In the genomic region with DNA sequence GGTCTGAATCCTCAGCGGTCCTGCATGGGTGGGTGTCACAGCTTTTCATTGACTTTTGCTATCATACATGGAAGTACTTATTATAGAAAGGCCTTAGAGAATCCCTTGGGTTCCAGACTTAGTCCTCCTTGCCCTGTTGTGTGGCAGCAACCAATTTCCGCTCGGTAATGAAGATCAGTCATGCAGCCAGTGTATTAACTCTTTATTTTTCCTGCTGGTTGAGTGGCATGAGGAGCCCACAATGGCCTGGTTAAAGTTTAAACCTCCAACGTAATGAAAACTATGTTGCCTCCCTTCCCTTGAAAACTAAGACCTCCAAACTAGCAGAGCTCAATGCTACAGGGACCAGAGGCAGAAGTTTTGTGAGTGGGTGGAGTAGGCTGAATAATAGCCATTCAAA, we compare ENCODE assay signal across 27 cellular contexts. TPM values are rescaled to one million over a fixed set of nuclear protein-coding genes. Genes with fewer than 3 reads are reported as not detected.
"Had no signal": no experiment of that assay in that cellular context is flagged by ENCODE, and none has a peak within 500 bp of the region (broad histone marks: within the 10 kb centered on the region; RNA-seq: fewer than 3 reads in every experiment).

No MANE protein-coding gene starts in this region.

- H3K36me3 Mint-ChIP-seq: activated naive CD4-positive, alpha-beta T cell treated with anti-CD3 and anti-CD28 coated beads, Interleukin-2, amount 10 ng/mL, durations not matched to agents 7 days and 5 days had no signal

- H3K27ac Mint-ChIP-seq: activated CD4-positive, alpha-beta T cell treated with anti-CD3 and anti-CD28 coated beads, Interleukin-2, amount 10 ng/mL, durations not matched to agents 24 days and 14 days had no signal

- H3K9me3 ChIP-seq: ascending aorta had no signal

- H3K4me3 ChIP-seq: ascending aorta, cardiac muscle cell, SJCRH30, SK-N-MC had no signal

- DNase-seq: activated CD4-positive, alpha-beta T cell treated with anti-CD3 and anti-CD28 coated beads, Interleukin-2, amount 10 ng/mL, durations not matched to agents 24 days and 14 days; activated CD4-positive, alpha-beta T cell treated with anti-CD3 and anti-CD28 coated beads, Interleukin-2, amount 50 U/mL, for 4 hours; activated CD8-positive, alpha-beta memory T cell treated with anti-CD3 and anti-CD28 coated beads, Interleukin-2, amount 50 U/mL, for 4 hours; activated effector memory CD4-positive, alpha-beta T cell treated with Interleukin-2 at 50 U/mL for 16 hours; activated naive CD4-positive, alpha-beta T cell treated with anti-CD3 and anti-CD28 coated beads, Interleukin-2, amount 10 ng/mL, durations not matched to agents 7 days and 5 days; activated naive CD8-positive, alpha-beta T cell treated with anti-CD3 and anti-CD28 coated beads, Interleukin-2, amount 10 ng/mL, durations not matched to agents 7 days and 5 days; activated T-cell treated with anti-CD3 and anti-CD28 coated beads, Interleukin-2, amount 50 U/mL, for 48 hours; amygdala; Kasumi-1; MM.1S; MV-4-11; NCI-H1092; NCI-H1436 treated with DMSO at 0.1 percent for 48 hours; NCI-H1694 treated with DMSO at 0.1 percent for 48 hours; NCI-H2029; NCI-H345; NCI-H524 treated with DMSO at 0.1 percent for 48 hours; SHP77; SJCRH30; T1000; WERI-Rb-1 had no signal

- H3K4me1 ChIP-seq: ascending aorta, SJCRH30 had no signal

- H3K4me3 Mint-ChIP-seq: activated CD4-positive, alpha-beta T cell treated with anti-CD3 and anti-CD28 coated beads, Interleukin-2, amount 10 ng/mL, durations not matched to agents 24 days and 14 days; activated naive CD4-positive, alpha-beta T cell treated with anti-CD3 and anti-CD28 coated beads, Interleukin-2, amount 10 ng/mL, durations not matched to agents 7 days and 5 days; activated naive CD8-positive, alpha-beta T cell treated with anti-CD3 and anti-CD28 coated beads, Interleukin-2, amount 10 ng/mL, durations not matched to agents 7 days and 5 days; central memory CD8-positive, alpha-beta T cell had no signal

- H3K9me3 Mint-ChIP-seq: activated naive CD4-positive, alpha-beta T cell treated with anti-CD3 and anti-CD28 coated beads, Interleukin-2, amount 10 ng/mL, durations not matched to agents 7 days and 5 days; central memory CD8-positive, alpha-beta T cell had no signal

- H3K36me3 ChIP-seq: cardiac muscle cell, SJCRH30, WERI-Rb-1 had no signal

- H3K27ac ChIP-seq: ascending aorta, cardiac muscle cell, SJCRH30, SK-N-MC, WERI-Rb-1 had no signal

- H3K27me3 ChIP-seq: ascending aorta, cardiac muscle cell, SJCRH30 had no signal

- H3K27me3 Mint-ChIP-seq: central memory CD8-positive, alpha-beta T cell had no signal

- ATAC-seq: Panc1 had no signal

RNA-seq across cellular contexts. Expression of gene CITED4, which starts 20.0 kb away (rescaled TPM):
- total RNA-seq: SJCRH30 had no signal

RNA-seq across cellular contexts. Expression of gene KCNQ4, which starts 58.6 kb away (rescaled TPM):
- total RNA-seq: RPMI7951 had no signal
